In genomic region chr12:132432721-132433577, GRCh38 we compare ENCODE assay signal across 19 cellular contexts. TPM values are rescaled to one million over a fixed set of nuclear protein-coding genes. Genes with fewer than 3 reads are reported as not detected.
A peak's percentile ranks its signal among the peaks of the same experiment; 100 is the strongest.
DNase-seq lines count a peak whose midpoint lies in the region; ATAC-seq and TF ChIP-seq lines count a peak whose summit lies in the region.
"Had no signal": no experiment of that assay in that cellular context is flagged by ENCODE, and none has a peak within 500 bp of the region (broad histone marks: within the 10 kb centered on the region; RNA-seq: fewer than 3 reads in every experiment).

No MANE protein-coding gene starts in this region.

- peaks cover 40% of the 10 kb centered on the region for H3K27me3 ChIP-seq in H7 (ENCODE audit: control insufficient read depth, insufficient read depth, low read length)

- peaks cover 63% of the 10 kb centered on the region for H3K27me3 Mint-ChIP-seq in neural crest cell (ENCODE audit: low read depth)
- H3K27me3 Mint-ChIP-seq: activated B cell treated with CpG ODN at 0.5 μM for 24 hours had no signal

- H3K36me3 Mint-ChIP-seq in neural crest cell (ENCODE audit: low read depth) = peaks cover 6% of the 10 kb centered on the region

- no peaks in the 10 kb centered on the region for H3K36me3 ChIP-seq in H7 (replicated peaks; ENCODE audit: control insufficient read depth, insufficient read depth, low read length)

- peak; percentile 3 for ATAC-seq in esophagus mucosa
- no peak for ATAC-seq in HG02588 (IDR thresholded peaks at IDR 0.05; ENCODE audit: unreplicated experiment)
- ATAC-seq: foreskin keratinocyte had no signal

- TF ChIP-seq CTCF in AG10803 (conservative IDR thresholded peaks at IDR 0.05; ENCODE audit: low read length) (no peak), neural crest cell (conservative IDR thresholded peaks at IDR 0.05) (no peak)

- H3K4me1 Mint-ChIP-seq in neural crest cell = peaks cover 37% of the 10 kb centered on the region

- DNase-seq in AG10803 (ENCODE audit: low read depth) (peak; percentile 13), H7 (peak; percentile 84), neural crest cell (ENCODE audit: low read depth, low spot score) (no peak), NCI-H510A (lab: John Stamatoyannopoulos, UW) (no peak), KG1 (lab: John Stamatoyannopoulos, UW) (no peak), NCI-H1694 treated with DMSO at 0.1 percent for 48 hours (lab: John Stamatoyannopoulos, UW) (no peak)
- DNase-seq: activated B cell treated with CpG ODN at 0.5 μM for 24 hours; amniotic stem cell; Caco-2; foreskin keratinocyte; NCI-H1048; NCI-H2029 treated with DMSO at 0.1 percent for 48 hours; NCI-H510A treated with DMSO at 0.1 percent for 48 hours; SHP77 treated with DMSO at 0.1 percent for 48 hours; stimulated activated CD4-positive, alpha-beta T cell treated with anti-CD3 and anti-CD28 coated beads, Interleukin-4, amount 100 ng/mL, for 1 hour had no signal

- H3K27ac Mint-ChIP-seq in neural crest cell (ENCODE audit: unreplicated experiment) = no peak overlapping the region
- H3K27ac Mint-ChIP-seq: activated B cell treated with CpG ODN at 0.5 μM for 24 hours; activated T-helper 2 cell treated with anti-CD3 and anti-CD28 coated beads, Interferon-gamma antibody, Interleukin-2, Interleukin-4, amounts not matched to agents 10 μg/mL and 5 μg/mL and 100 μg/mL, durations not matched to agents 14 hours and 24 hours and 36 hours had no signal

- no peaks in the 10 kb centered on the region for H3K9me3 Mint-ChIP-seq in neural crest cell
- H3K9me3 Mint-ChIP-seq: activated B cell treated with CpG ODN at 0.5 μM for 24 hours; activated T-helper 2 cell treated with anti-CD3 and anti-CD28 coated beads, Interferon-gamma antibody, Interleukin-2, Interleukin-4, amounts not matched to agents 10 μg/mL and 5 μg/mL and 100 μg/mL, durations not matched to agents 14 hours and 24 hours and 36 hours had no signal

- H3K4me3 ChIP-seq in AG10803 (ENCODE audit: low read length) = no peak overlapping the region
- no peak overlapping the region for H3K4me3 ChIP-seq in H7 (ENCODE audit: insufficient read depth, low read depth, low read length)
- H3K4me3 ChIP-seq: mucosa of descending colon had no signal

- peak overlapping the region; percentile 8 for H3K4me3 Mint-ChIP-seq in neural crest cell
- H3K4me3 Mint-ChIP-seq: activated B cell treated with CpG ODN at 0.5 μM for 24 hours had no signal

RNA-seq across cellular contexts. Expression of gene FBRSL1, which starts 57.0 kb away (rescaled TPM):
- 17.5 and 26.6 TPM in 2 replicates for total RNA-seq in H7 (2014; rRNA removed; shearing (Covaris generic))
- total RNA-seq in esophagus mucosa (26.1 TPM), neural crest cell (118 and 121 TPM in 2 replicates)

Comparison
In these comparisons a context has a peak if more than half of its experiments do, and no peak if none do; other contexts are left out.
1. DNase-seq: peak in AG10803 (single experiment) and H7 (single experiment); none in neural crest cell (single experiment), NCI-H510A (single experiment), KG1 (single experiment) and NCI-H1694 treated with DMSO at 0.1 percent for 48 hours (single experiment).